ENCODE assay signal across 1 cellular context in the genomic region with DNA sequence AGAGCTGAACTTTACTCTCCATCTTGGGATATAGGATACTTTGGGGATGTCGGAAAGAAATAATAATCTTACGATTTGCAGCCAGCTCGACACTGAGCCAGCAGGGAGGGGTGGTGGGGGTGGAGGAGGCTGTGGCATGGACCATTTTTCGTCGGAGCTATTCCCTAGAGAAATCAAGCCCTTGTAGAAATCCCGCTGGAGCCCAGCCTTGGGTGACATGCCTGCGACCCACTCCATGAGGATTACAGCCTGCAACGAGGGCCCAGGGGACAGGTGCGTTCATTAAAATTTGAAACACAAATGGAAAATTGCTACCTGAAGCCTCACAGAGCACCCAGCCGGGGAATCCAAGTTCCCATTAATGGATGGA.
TF ChIP-seq lines count a peak whose summit lies in the region.

No MANE protein-coding gene starts in this region.

TF ChIP-seq in HepG2, 621 proteins besides CTCF, POLR2A, EP300 and RAD21 (continued from another document):
- no peak for TF ChIP-seq MEIS2 (CRISPR knock-in tag; IDR thresholded peaks at IDR 0.05)
- TF ChIP-seq EEA1 (CRISPR knock-in tag; IDR thresholded peaks at IDR 0.05; ENCODE audit: borderline replicate concordance): no peak
